8 cellular contexts compared by ENCODE assay signal in genomic region chr13:36346222-36347083, GRCh38. TPM values are rescaled to one million over a fixed set of nuclear protein-coding genes. Genes with fewer than 3 reads are reported as not detected.
DNase-seq lines count a peak whose midpoint lies in the region; ATAC-seq and TF ChIP-seq lines count a peak whose summit lies in the region.

Gene SPART (minus strand): TSS chr13:36346394. CDS start chr13:36335830, 10,564 bp downstream.

- H2AFZ ChIP-seq in mesenchymal stem cell (ENCODE audit: low read depth, low read length) = peak within 1 kb of the TSS; percentile 48

- H3K36me3 Mint-ChIP-seq in CD8-positive, alpha-beta T cell = peaks cover 10% of the 10 kb centered on the region
- peaks cover 4% of the 10 kb centered on the region for H3K36me3 Mint-ChIP-seq in endodermal cell (ENCODE audit: low read depth)

- peak; percentile 93 for TF ChIP-seq CTCF in CD8-positive, alpha-beta T cell (IDR thresholded peaks at IDR 0.05)
- TF ChIP-seq CTCF in GM20000 (IDR thresholded peaks at IDR 0.05; ENCODE audit: extremely low read depth, missing control alignments) (peak; percentile 94), endodermal cell (conservative IDR thresholded peaks at IDR 0.05) (peak; percentile 97)

- H3K27me3 Mint-ChIP-seq in CD8-positive, alpha-beta T cell (ENCODE audit: low read depth) = peaks cover 4% of the 10 kb centered on the region
- no peaks in the 10 kb centered on the region for H3K27me3 Mint-ChIP-seq in endodermal cell (ENCODE audit: insufficient read depth)

- H3K23ac ChIP-seq in mesenchymal stem cell (ENCODE audit: low read length in 2 of 2) = no peak within 1 kb of the TSS

- POLR2A ChIA-PET in CD8-positive, alpha-beta T cell (lab: Charles Lee) = no interaction called here

- no peaks in the 10 kb centered on the region for H3K36me3 ChIP-seq in CD8-positive, alpha-beta T cell (ENCODE audit: insufficient read depth, low read length)
- H3K36me3 ChIP-seq in NT2/D1 (ENCODE audit: insufficient read depth, insufficient read length, low read length) (no peaks in the 10 kb centered on the region), endodermal cell (ENCODE audit: control insufficient read depth, insufficient read depth, low read length) (no peaks in the 10 kb centered on the region), mesenchymal stem cell (ENCODE audit: control insufficient read depth in 1 of 2, insufficient read depth in 2 of 2, low read depth in 1 of 2, low read length in 2 of 2) (no peaks in the 10 kb centered on the region)

- CTCF ChIA-PET in CD8-positive, alpha-beta T cell (lab: Charles Lee) = interaction anchor here (0.6 to 1.8 kb wide), 9 partner anchors 9 to 391 kb away, joined by 3 to 22 read pairs (median 4); no protein-coding TSS in a partner anchor

- H3K4me1 Mint-ChIP-seq in CD8-positive, alpha-beta T cell (ENCODE audit: low read depth) = peaks cover 38% of the 10 kb centered on the region
- H3K4me1 Mint-ChIP-seq in endodermal cell = peaks cover 22% of the 10 kb centered on the region

- peak within 1 kb of the TSS; percentile 96 for H3K27ac ChIP-seq in CD8-positive, alpha-beta T cell (ENCODE audit: low read depth, low read length)
- H3K27ac ChIP-seq in endodermal cell (ENCODE audit: low read depth, low read length) (peak within 1 kb of the TSS; percentile 91), mesenchymal stem cell (ENCODE audit: low read length, poor library complexity, severe bottlenecking) (peak within 1 kb of the TSS; percentile 89)

- H3K9me3 Mint-ChIP-seq in CD8-positive, alpha-beta T cell = no peaks in the 10 kb centered on the region
- H3K9me3 Mint-ChIP-seq in endodermal cell = no peaks in the 10 kb centered on the region

- WGBS in endodermal cell (ENCODE audit: insufficient coverage in 1 of 2, insufficient read length in 1 of 2), 2 experiments = 0% methylated on average over 43 to 85 of the region's 86 CpGs
- under 1% methylated on average over 80 of the region's 86 CpGs for WGBS in mesenchymal stem cell

- H2BK12ac ChIP-seq in mesenchymal stem cell (ENCODE audit: low read length in 2 of 2) = peak within 1 kb of the TSS in 1 of 2 experiments; percentile 28

- peak within 1 kb of the TSS; percentile 76 for H3K4me2 ChIP-seq in mesenchymal stem cell (ENCODE audit: low read length, poor library complexity, severe bottlenecking)

- peak within 1 kb of the TSS; percentile 80 to 92 for H3K4ac ChIP-seq in mesenchymal stem cell (ENCODE audit: low read depth in 1 of 2, low read length in 2 of 2)

- peaks cover 11% of the 10 kb centered on the region for H3K79me1 ChIP-seq in mesenchymal stem cell (replicated peaks; ENCODE audit: low read length, poor library complexity, severe bottlenecking)

- no peaks in the 10 kb centered on the region for H3K9me3 ChIP-seq in CD8-positive, alpha-beta T cell (ENCODE audit: low read length)
- H3K9me3 ChIP-seq in NT2/D1 (ENCODE audit: insufficient read depth, low read length) (no peaks in the 10 kb centered on the region), endodermal cell (ENCODE audit: control insufficient read depth, low read length) (no peaks in the 10 kb centered on the region), mesenchymal stem cell (ENCODE audit: control insufficient read depth, low read length) (no peaks in the 10 kb centered on the region)

- H3K9ac ChIP-seq in NT2/D1 (ENCODE audit: insufficient read length, low read depth) (peak within 1 kb of the TSS; percentile 92), endodermal cell (ENCODE audit: extremely low read depth, low read length, poor library complexity, severe bottlenecking) (peak within 1 kb of the TSS; percentile 89), mesenchymal stem cell (ENCODE audit: low read length) (peak within 1 kb of the TSS; percentile 100)

- ATAC-seq in CD8-positive, alpha-beta T cell = peak; percentile 90

- H3K27me3 ChIP-seq in CD8-positive, alpha-beta T cell (ENCODE audit: insufficient read depth, low read length) = no peaks in the 10 kb centered on the region
- H3K27me3 ChIP-seq in NT2/D1 (ENCODE audit: insufficient read depth, insufficient read length) (peaks cover 5% of the 10 kb centered on the region), endodermal cell (ENCODE audit: control insufficient read depth, insufficient read depth, low read length, poor library complexity, severe bottlenecking) (no peaks in the 10 kb centered on the region), mesenchymal stem cell (ENCODE audit: control insufficient read depth in 1 of 2, insufficient read depth in 1 of 2, low read length in 2 of 2) (no peaks in the 10 kb centered on the region)

- peak; percentile 61 to 90 (median 83) for DNase-seq in CD8-positive, alpha-beta T cell
- DNase-seq in GM20000 (ENCODE audit: low spot score) = peak; percentile 88
- peak; percentile 79 for DNase-seq in HT-29 (ENCODE audit: low spot score)
- DNase-seq in NT2/D1 (ENCODE audit: low read depth, low spot score) = peak; percentile 59
- DNase-seq in activated CD8-positive, alpha-beta memory T cell treated with anti-CD3 and anti-CD28 coated beads, Interleukin-2, amount 50 U/mL, for 24 hours (ENCODE audit: extremely low read depth) = peak; percentile 62
- peak; percentile 96 for DNase-seq in endodermal cell
- peak; percentile 92 for DNase-seq in mesenchymal stem cell
- DNase-seq in stimulated activated CD8-positive, alpha-beta memory T cell treated with anti-CD3 and anti-CD28 coated beads, Interleukin-12 subunit alpha, Interleukin-12 subunit beta, amount 100 ng/mL, for 24 hours (ENCODE audit: extremely low read depth) = peak; percentile 67

- H3K14ac ChIP-seq in mesenchymal stem cell (ENCODE audit: low read length in 2 of 2) = peak within 1 kb of the TSS in 1 of 2 experiments; percentile 50

- peak within 1 kb of the TSS; percentile 93 to 99 for H3K18ac ChIP-seq in mesenchymal stem cell (ENCODE audit: low read depth in 1 of 2, low read length in 2 of 2)

- peak within 1 kb of the TSS; percentile 94 for H2BK120ac ChIP-seq in mesenchymal stem cell (ENCODE audit: low read depth, low read length)

- peaks cover 16% of the 10 kb centered on the region for H3K4me1 ChIP-seq in CD8-positive, alpha-beta T cell (ENCODE audit: insufficient read depth, low read length)
- H3K4me1 ChIP-seq in NT2/D1 (ENCODE audit: insufficient read depth, insufficient read length) (no peaks in the 10 kb centered on the region), endodermal cell (ENCODE audit: control insufficient read depth, insufficient read depth, low read length) (peaks cover 4% of the 10 kb centered on the region), mesenchymal stem cell (ENCODE audit: control insufficient read depth, insufficient read depth, low read depth, low read length) (peaks cover 6% of the 10 kb centered on the region)

- peak within 1 kb of the TSS; percentile 96 for H3K27ac Mint-ChIP-seq in CD8-positive, alpha-beta T cell
- peak within 1 kb of the TSS; percentile 97 for H3K27ac Mint-ChIP-seq in endodermal cell

- H2BK15ac ChIP-seq in mesenchymal stem cell (ENCODE audit: low read depth, poor library complexity, severe bottlenecking) = peak within 1 kb of the TSS; percentile 61

- no peak within 1 kb of the TSS for H2AK5ac ChIP-seq in mesenchymal stem cell (ENCODE audit: low read length, severe bottlenecking)

- peak within 1 kb of the TSS; percentile 93 for H3K4me3 Mint-ChIP-seq in CD8-positive, alpha-beta T cell
- peak within 1 kb of the TSS; percentile 81 for H3K4me3 Mint-ChIP-seq in endodermal cell

- H4K91ac ChIP-seq in mesenchymal stem cell (ENCODE audit: low read length) = peak within 1 kb of the TSS; percentile 99

- H3K4me3 ChIP-seq in CD8-positive, alpha-beta T cell (ENCODE audit: low read depth, low read length) = peak within 1 kb of the TSS; percentile 94
- H3K4me3 ChIP-seq in NT2/D1 (ENCODE audit: insufficient read length, low read depth) (peak within 1 kb of the TSS; percentile 75), endodermal cell (ENCODE audit: low read length) (peak within 1 kb of the TSS; percentile 91), mesenchymal stem cell (ENCODE audit: insufficient read depth in 1 of 2, low read depth in 1 of 2, low read length in 2 of 2) (peak within 1 kb of the TSS; percentile 66 to 90)

- H2BK5ac ChIP-seq in mesenchymal stem cell (ENCODE audit: low read depth, low read length, poor library complexity, severe bottlenecking) = peak within 1 kb of the TSS; percentile 98

- peak within 1 kb of the TSS; percentile 94 for H4K8ac ChIP-seq in mesenchymal stem cell (ENCODE audit: low read length)

- intact Hi-C loops in CD8-positive, alpha-beta T cell (cut with DNase I, micrococcal nuclease) = loop anchor here (1.0 to 5.0 kb wide), 5 partner anchors 390 to 716 kb away; partner anchors contain the start of genes RFXAP (in 2 of the 2) and SUPT20H (in 1 of the 2)

RNA-seq across cellular contexts. Expression of gene SPART, which starts in this region (rescaled TPM):
- 10 to 100 TPM; 16.2 to 20.1 TPM for total RNA-seq in CD8-positive, alpha-beta T cell
- not detected in 2 replicates for total RNA-seq in HT-29 (2014; rRNA removed; shearing (Covaris generic))
- total RNA-seq in endodermal cell = 10 to 100 TPM; 49.1 to 53.9 TPM
- 54.2 TPM for polyA plus RNA-seq in endodermal cell (2013, experiment 1 of 2)
- polyA plus RNA-seq in endodermal cell (2013, experiment 2 of 2) = 53.8 TPM
- 87.6 TPM for polyA plus RNA-seq in mesenchymal stem cell (2013, experiment 1 of 2)
- 86.1 TPM for polyA plus RNA-seq in mesenchymal stem cell (2013, experiment 2 of 2)

Comparison
In these comparisons a context has a peak if more than half of its experiments do, and no peak if none do; other contexts are left out.
1. Peak in every context shown above with its lines: DNase-seq, ATAC-seq, H3K4me3 ChIP-seq and H3K27ac ChIP-seq.
2. RNA of gene SPART (total RNA-seq): 49.1 to 53.9 TPM in endodermal cell and 16.2 to 20.1 TPM in CD8-positive, alpha-beta T cell; not detected in HT-29; every median in the first group is over 10 times any median in the second.
3. Peak in DNase-seq in HT-29; RNA of the gene not detected or under 1 TPM.